ENCODE assay signal across 8 cellular contexts in genomic region chr15:66505430-66505811, GRCh38. TPM values are rescaled to one million over a fixed set of nuclear protein-coding genes. Genes with fewer than 3 reads are reported as not detected.
A peak's percentile ranks its signal among the peaks of the same experiment; 100 is the strongest.
DNase-seq lines count a peak whose midpoint lies in the region; ATAC-seq and TF ChIP-seq lines count a peak whose summit lies in the region.

No MANE protein-coding gene starts in this region.

- ATAC-seq in GM21825 (IDR thresholded peaks at IDR 0.05; ENCODE audit: unreplicated experiment) (no peak), GM21619 (IDR thresholded peaks at IDR 0.05; ENCODE audit: unreplicated experiment) (no peak)

- H3K4me3 ChIP-seq in HUES64 (ENCODE audit: low read length) = peak overlapping the region; percentile 92

- TSS peak; percentile 77 for BruUV-seq in MCF 10A (replicated peaks; lab: Mats Ljungman, UMichigan)

- intact Hi-C loops in MCF 10A (cut with micrococcal nuclease) = loop anchor here (2.0 kb wide), 1 partner anchor 61 kb away; no protein-coding TSS in a partner anchor

- no peaks in the 10 kb centered on the region for H3K27me3 ChIP-seq in HUES64 (ENCODE audit: insufficient read depth, low read length)

- WGBS in HUES64 = 1% methylated on average over 13 of the region's 13 CpGs

- H3K9ac ChIP-seq in HUES64 (ENCODE audit: low read depth, low read length) = peak overlapping the region; percentile 99

- peak; percentile 74 for DNase-seq in DMS 273 (lab: John Stamatoyannopoulos, UW; ENCODE audit: unreplicated experiment)
- no peak for DNase-seq in DMS 273 treated with DMSO at 0.1 percent for 48 hours (lab: John Stamatoyannopoulos, UW)
- DNase-seq in MCF 10A (ENCODE audit: unreplicated experiment) = no peak
- DNase-seq in mesothelial cell of epicardium (ENCODE audit: low spot score in 2 of 2, unreplicated experiment in 2 of 2) = no peak
- no peak for DNase-seq in cerebellar cortex (ENCODE audit: low spot score)

- H3K27ac Mint-ChIP-seq in MCF 10A (ENCODE audit: low read depth, unreplicated experiment) (peak overlapping the region; percentile 94), mesothelial cell of epicardium (peak overlapping the region; percentile 99)

- H3K4me1 ChIP-seq in HUES64 (ENCODE audit: insufficient read depth, low read length) = no peaks in the 10 kb centered on the region

- peaks cover 45% of the 10 kb centered on the region for H3K36me3 Mint-ChIP-seq in MCF 10A (ENCODE audit: insufficient read depth, unreplicated experiment)
- H3K36me3 Mint-ChIP-seq in mesothelial cell of epicardium = peaks cover 21% of the 10 kb centered on the region

- peak overlapping the region; percentile 97 for H3K27ac ChIP-seq in HUES64 (ENCODE audit: low read depth, low read length)

- CTCF ChIA-PET in MCF 10A (lab: Yijun Ruan, JAX) = no interaction called here

- H3K9me3 Mint-ChIP-seq in MCF 10A (ENCODE audit: unreplicated experiment) (no peaks in the 10 kb centered on the region), mesothelial cell of epicardium (no peaks in the 10 kb centered on the region)

- peaks cover 50% of the 10 kb centered on the region for H3K36me3 ChIP-seq in HUES64 (ENCODE audit: insufficient read depth, low read length)

- no peaks in the 10 kb centered on the region for H3K9me3 ChIP-seq in HUES64 (ENCODE audit: insufficient read depth, low read depth, low read length)

- H3K4me3 Mint-ChIP-seq in MCF 10A (ENCODE audit: unreplicated experiment) (peak overlapping the region; percentile 83), mesothelial cell of epicardium (peak overlapping the region; percentile 100)

- peaks cover 10% of the 10 kb centered on the region for H3K4me1 Mint-ChIP-seq in MCF 10A (ENCODE audit: insufficient read depth, unreplicated experiment)
- peaks cover 30% of the 10 kb centered on the region for H3K4me1 Mint-ChIP-seq in mesothelial cell of epicardium

- H3K27me3 Mint-ChIP-seq in MCF 10A (ENCODE audit: insufficient read depth, unreplicated experiment) = no peaks in the 10 kb centered on the region
- H3K27me3 Mint-ChIP-seq in mesothelial cell of epicardium (ENCODE audit: low read depth) = no peaks in the 10 kb centered on the region

- TF ChIP-seq CTCF in MCF 10A (IDR thresholded peaks at IDR 0.05; ENCODE audit: unreplicated experiment) (no peak), mesothelial cell of epicardium (IDR thresholded peaks at IDR 0.05; ENCODE audit: unreplicated experiment) (no peak)

- POLR2A ChIA-PET in MCF 10A (lab: Yijun Ruan, JAX) = interaction anchor here (0.6 to 3.7 kb wide), 46 partner anchors 9 to 1227 kb away, joined by 3 to 90 read pairs (median 3); partner anchors contain the start of genes LCTL, MAP2K1 and MAP2K5

RNA-seq across cellular contexts. Expression of gene ZWILCH, which starts 0.3 kb away (rescaled TPM):
- polyA plus RNA-seq in HUES64 (2013, experiment 1 of 2) = 52.4 TPM
- polyA plus RNA-seq in HUES64 (2013, experiment 2 of 2) = 48.1 TPM
- total RNA-seq in MCF 10A (2022) (20.8 and 27.4 TPM in 2 replicates), mesothelial cell of epicardium (14.0 to 16.5 TPM (median 14.1 TPM) in 3 replicates)

RNA-seq across cellular contexts. Expression of gene RPL4, which starts 0.8 kb away (rescaled TPM):
- 3,610 TPM for polyA plus RNA-seq in HUES64 (2013, experiment 1 of 2)
- 3,887 TPM for polyA plus RNA-seq in HUES64 (2013, experiment 2 of 2)
- total RNA-seq in MCF 10A (2022) = 5,336 and 5,631 TPM in 2 replicates
- total RNA-seq in mesothelial cell of epicardium = 2,828 to 2,958 TPM (median 2,943 TPM) in 3 replicates

RNA-seq across cellular contexts. Expression of gene SNAPC5, which starts 7.9 kb away (rescaled TPM):
- polyA plus RNA-seq in HUES64 (2013, experiment 1 of 2) = 19.0 TPM
- 23.8 TPM for polyA plus RNA-seq in HUES64 (2013, experiment 2 of 2)
- total RNA-seq in MCF 10A (2022) = 22.9 and 24.6 TPM in 2 replicates
- 18.5 to 21.7 TPM (median 18.9 TPM) in 3 replicates for total RNA-seq in mesothelial cell of epicardium
